ENCODE assay signal across 1 cellular context in the genomic region with DNA sequence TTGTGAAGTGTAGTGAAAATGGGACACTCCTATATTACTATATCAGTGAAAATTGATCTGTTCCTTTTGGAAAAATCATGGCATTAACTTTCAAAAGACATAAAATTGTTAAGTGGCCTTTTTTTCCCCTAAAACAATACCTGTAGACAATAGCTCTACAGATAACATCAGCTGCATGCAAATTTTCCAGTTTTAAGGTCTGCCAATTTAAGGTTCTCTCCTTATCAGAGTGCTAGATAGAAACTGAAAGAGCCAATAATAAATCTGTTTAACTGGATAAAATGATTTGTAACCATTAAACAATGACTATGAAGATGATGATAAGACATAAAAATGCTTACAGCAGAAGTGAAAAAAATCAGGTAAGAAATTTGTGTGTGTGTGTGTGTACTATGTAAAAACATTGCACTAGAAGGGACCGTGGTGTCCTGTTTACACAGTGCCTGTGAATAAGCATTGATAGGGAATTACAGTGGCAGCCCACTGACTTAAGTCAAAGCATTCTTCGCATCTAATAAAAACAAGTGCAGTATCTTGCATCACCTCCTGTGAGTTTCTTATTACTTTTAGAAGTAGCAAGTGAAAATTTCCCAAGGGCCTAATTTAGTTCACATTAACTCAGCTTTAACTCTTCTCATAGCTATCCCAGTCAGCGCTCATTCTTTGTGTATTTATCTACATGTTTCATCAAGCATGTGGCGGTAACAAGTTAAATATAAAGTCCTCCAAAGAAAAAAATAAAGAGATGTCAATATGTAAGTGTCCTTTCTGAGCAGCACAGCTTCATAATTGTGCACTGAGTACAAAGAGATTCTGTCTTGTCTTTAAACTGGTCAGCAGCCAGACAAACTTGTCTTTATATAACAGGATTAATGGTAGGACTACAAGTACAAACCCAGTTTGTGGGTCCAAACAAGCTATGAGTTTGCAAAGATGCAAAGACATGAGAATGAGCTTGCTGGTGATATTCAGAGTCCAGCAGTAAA.
TF ChIP-seq lines count a peak whose summit lies in the region.

No MANE protein-coding gene starts in this region.

TF ChIP-seq in endothelial cell of umbilical vein, 7 proteins besides CTCF, POLR2A, EP300 and RAD21:
- TF ChIP-seq GATA2 (IDR thresholded peaks at IDR 0.05; ENCODE audit: insufficient read depth, insufficient read length, low read depth, low read length), result no peak
- no peak for TF ChIP-seq JUN (IDR thresholded peaks at IDR 0.05; ENCODE audit: borderline replicate concordance, insufficient read depth, insufficient read length, low read depth)
- TF ChIP-seq EZH2 (IDR thresholded peaks at IDR 0.05; ENCODE audit: borderline replicate concordance, low read depth, low read length, severe bottlenecking), result no peak
- TF ChIP-seq, protein P1, sequence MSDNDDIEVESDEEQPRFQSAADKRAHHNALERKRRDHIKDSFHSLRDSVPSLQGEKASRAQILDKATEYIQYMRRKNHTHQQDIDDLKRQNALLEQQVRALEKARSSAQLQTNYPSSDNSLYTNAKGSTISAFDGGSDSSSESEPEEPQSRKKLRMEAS (IDR thresholded peaks at IDR 0.05; ENCODE audit: insufficient read depth, insufficient read length), result no peak
- no peak for TF ChIP-seq POLR2AphosphoS5 (IDR thresholded peaks at IDR 0.05; ENCODE audit: insufficient read depth, low read depth, low read length)
- no peak for TF ChIP-seq MYC (IDR thresholded peaks at IDR 0.05; ENCODE audit: low read depth, low read length)
- TF ChIP-seq FOS (IDR thresholded peaks at IDR 0.05; ENCODE audit: borderline replicate concordance, insufficient read depth, low read length), result no peak
